ENCODE assay signal across 10 cellular contexts in the genomic region with DNA sequence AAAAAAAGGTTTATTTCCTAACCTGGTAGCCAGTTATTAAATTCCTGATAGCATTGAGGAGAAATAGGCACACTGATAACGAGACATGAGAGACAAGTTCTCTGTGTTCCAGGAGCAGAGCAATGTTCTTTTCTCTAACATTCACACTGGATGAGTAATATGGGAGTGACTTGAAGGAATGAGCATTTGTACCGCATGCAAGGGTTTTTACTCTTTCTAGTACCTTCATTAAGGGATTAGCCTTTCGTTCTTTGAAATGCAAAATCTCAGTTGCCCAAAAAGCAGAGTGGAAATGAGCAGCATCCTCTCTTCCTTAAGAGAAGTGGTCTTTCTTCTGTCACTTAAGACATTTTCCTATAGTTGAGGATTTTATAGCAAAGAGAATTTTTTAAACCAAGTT. TPM values are rescaled to one million over a fixed set of nuclear protein-coding genes. Genes with fewer than 3 reads are reported as not detected.
DNase-seq lines count a peak whose midpoint lies in the region; ATAC-seq and TF ChIP-seq lines count a peak whose summit lies in the region.
"Had no signal": no experiment of that assay in that cellular context is flagged by ENCODE, and none has a peak within 500 bp of the region (broad histone marks: within the 10 kb centered on the region; RNA-seq: fewer than 3 reads in every experiment).

No MANE protein-coding gene starts in this region.

- TF ChIP-seq POLR2A in uterus (IDR thresholded peaks at IDR 0.05) = no peak

- peaks cover 7 to 81% (median 61%) of the 10 kb centered on the region in 9 donors for H3K4me1 ChIP-seq in heart right ventricle
- H3K4me1 ChIP-seq in uterus = no peaks in the 10 kb centered on the region
- no peaks in the 10 kb centered on the region for H3K4me1 ChIP-seq in BE2C

- H3K27ac Mint-ChIP-seq in chondrocyte (ENCODE audit: unreplicated experiment) = peak overlapping the region; percentile 71

- intact Hi-C loops in heart right ventricle (cut with DNase I) = loop anchor here in 8 of 10 donors (1.0 to 10.0 kb wide), 8 partner anchors 52 to 218 kb away; a partner anchor contains a TSS
- intact Hi-C loops in Right ventricle myocardium inferior (cut with DNase I) = loop anchor here (2.0 kb wide), 1 partner anchor 203 kb away; no protein-coding TSS in a partner anchor
- intact Hi-C loops in uterus (cut with DNase I; ENCODE audit: low total_unique reads) = loop anchor here (10.0 kb wide), 1 partner anchor 201 kb away; no protein-coding TSS in a partner anchor

- TF ChIP-seq CTCF in heart right ventricle (IDR thresholded peaks at IDR 0.05) (no peak), chondrocyte (IDR thresholded peaks at IDR 0.05) (no peak), uterus (IDR thresholded peaks at IDR 0.05) (no peak), BE2C (IDR thresholded peaks at IDR 0.05; ENCODE audit: low read depth, low read length) (no peak)

- no peaks in the 10 kb centered on the region for H3K9me3 ChIP-seq in heart right ventricle
- no peaks in the 10 kb centered on the region for H3K9me3 ChIP-seq in uterus
- no peaks in the 10 kb centered on the region for H3K9me3 ChIP-seq in BE2C

- H3K4me1 Mint-ChIP-seq in chondrocyte (ENCODE audit: low read depth) = peaks cover 38% of the 10 kb centered on the region

- H3K27me3 ChIP-seq in heart right ventricle (no peaks in the 10 kb centered on the region), uterus (no peaks in the 10 kb centered on the region), BE2C (peaks cover 3% of the 10 kb centered on the region; the same call in 1 of the 2 replicates)

- H3K36me3 ChIP-seq in heart right ventricle (no peaks in the 10 kb centered on the region), uterus (no peaks in the 10 kb centered on the region), BE2C (no peaks in the 10 kb centered on the region)

- no peaks in the 10 kb centered on the region for H3K36me3 Mint-ChIP-seq in chondrocyte (ENCODE audit: low read depth)

- 34 to 54% methylated on average over 3 of the region's 3 CpGs for WGBS in heart right ventricle, 2 donors

- H3K4me3 Mint-ChIP-seq in chondrocyte (ENCODE audit: unreplicated experiment) = peak overlapping the region; percentile 1

- H3K4me3 ChIP-seq in heart right ventricle (no peak overlapping the region), uterus (no peak overlapping the region), BE2C (ENCODE audit: low read depth, low read length) (no peak overlapping the region)

- H3K27me3 Mint-ChIP-seq in chondrocyte (ENCODE audit: low read depth) = no peaks in the 10 kb centered on the region

- H3K27ac ChIP-seq in heart right ventricle (peak overlapping the region in 9 of 10 donors; percentile 11 to 76 (median 59)), uterus (peak overlapping the region; percentile 32 to 68)

- H3K9me3 Mint-ChIP-seq in chondrocyte (ENCODE audit: low read depth) = no peaks in the 10 kb centered on the region

- ATAC-seq in heart right ventricle (peak in 2 of 8 donors; percentile 66 to 68), Right ventricle myocardium inferior (no peak), GM21360 (IDR thresholded peaks at IDR 0.05; ENCODE audit: unreplicated experiment) (no peak)

- DNase-seq in heart right ventricle = no peak
- no peak for DNase-seq in Right ventricle myocardium inferior (ENCODE audit: missing footprints)
- no peak for DNase-seq in chondrocyte (ENCODE audit: low spot score)
- DNase-seq in iPS-NIHi7 (ENCODE audit: extremely low spot score) = peak; percentile 40
- no peak for DNase-seq in uterus
- DNase-seq in NCI-H748 treated with DMSO at 0.1 percent for 48 hours (lab: John Stamatoyannopoulos, UW) = no peak
- DNase-seq in BE2C = no peak
- DNase-seq: activated T-cell treated with anti-CD3 and anti-CD28 coated beads, Interleukin-2, amount 50 U/mL, for 1 hour; NCI-H1930 had no signal

RNA-seq across cellular contexts. Expression of a gene that starts 54.7 kb away (rescaled TPM):
- 10 to 100 TPM; 14.4 to 36.9 (median 26.5) TPM for total RNA-seq in heart right ventricle
- 1 to 10 TPM; 2.6 to 7.7 TPM for polyA plus RNA-seq in heart right ventricle
- total RNA-seq in Right ventricle myocardium inferior = 17.4 TPM
- 1.5 to 8.7 TPM (median 7.6 TPM) in 3 replicates for total RNA-seq in chondrocyte
- total RNA-seq in uterus = 10 to 100 TPM; 13.8 to 34.6 (median 20.8) TPM
- polyA plus RNA-seq in BE2C (2012; ENCODE audit: insufficient read depth, insufficient read length, low read depth) = 2.5 TPM
